27 cellular contexts compared by ENCODE assay signal in the genomic region with DNA sequence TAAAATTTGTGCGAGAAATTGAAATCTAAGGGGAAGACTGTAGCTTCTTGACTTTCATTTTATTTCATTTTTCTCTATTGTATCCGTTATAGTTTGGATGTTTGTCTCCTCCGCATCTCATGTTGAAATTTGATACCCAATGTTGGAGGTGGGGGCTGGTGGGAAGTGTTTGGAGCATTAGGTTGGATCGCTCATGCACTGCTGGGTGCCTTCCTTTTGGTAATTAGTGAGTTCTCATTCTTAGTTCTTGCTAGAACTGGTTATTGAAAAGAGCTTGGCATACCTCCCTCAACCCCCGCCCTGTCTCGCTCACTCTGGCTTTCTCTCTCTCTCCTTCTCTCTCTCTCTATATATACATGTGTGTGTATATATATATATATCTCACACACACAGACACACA.
DNase-seq lines count a peak whose midpoint lies in the region; ATAC-seq, FAIRE-seq and TF ChIP-seq lines count a peak whose summit lies in the region.
"Had no signal": no experiment of that assay in that cellular context is flagged by ENCODE, and none has a peak within 500 bp of the region (broad histone marks: within the 10 kb centered on the region; RNA-seq: fewer than 3 reads in every experiment).

No MANE protein-coding gene starts in this region.

- no peaks in the 10 kb centered on the region for H3K79me1 ChIP-seq in H1 (ENCODE audit: low read depth, low read length)
- H3K79me1 ChIP-seq in mesendoderm (ENCODE audit: low read length) = no peaks in the 10 kb centered on the region

- H3K9me3 ChIP-seq in H1 (ENCODE audit: insufficient read depth in 2 of 2, low read depth in 1 of 2, low read length in 1 of 2) = no peaks in the 10 kb centered on the region
- H3K9me3 ChIP-seq: BLaER1 treated with 17β-estradiol and CSF1 and Interleukin-3, amounts not matched to agents 10 nM and 100 nM; gastrocnemius medialis; tibial nerve had no signal

- no peak overlapping the region for H4K91ac ChIP-seq in H1 (replicated peaks; ENCODE audit: insufficient read length, low read length)

- H3K79me2 ChIP-seq in H1 (ENCODE audit: control insufficient read depth in 1 of 2, insufficient read depth in 2 of 2, low read length in 2 of 2) (no peaks in the 10 kb centered on the region), mesendoderm (ENCODE audit: control insufficient read depth, insufficient read depth, low read length) (no peaks in the 10 kb centered on the region)

- H3K4me2 ChIP-seq in H1 (ENCODE audit: insufficient read depth in 1 of 2, low read depth in 2 of 2, low read length in 2 of 2) (peak overlapping the region; percentile 24 to 32; a peak in 3 of 4 replicates), mesendoderm (ENCODE audit: low read length) (no peak overlapping the region)
- H3K4me2 ChIP-seq: BLaER1 treated with 17β-estradiol and CSF1 and Interleukin-3, amounts not matched to agents 10 nM and 100 nM had no signal

- TF ChIP-seq RAD21 in H1 (IDR thresholded peaks at IDR 0.05 in 1 of 2, conservative IDR thresholded peaks at IDR 0.05 in 1 of 2; ENCODE audit: low read depth in 2 of 2, low read length in 2 of 2) = no peak

- no peaks in the 10 kb centered on the region for H4K20me1 ChIP-seq in H1 (replicated peaks in 1 of 2; ENCODE audit: control insufficient read depth in 1 of 2, insufficient read depth in 2 of 2, low read length in 2 of 2)
- H4K20me1 ChIP-seq: BLaER1 treated with 17β-estradiol and CSF1 and Interleukin-3, amounts not matched to agents 10 nM and 100 nM had no signal

- CTCF ChIA-PET in H1 (lab: Charles Lee; ENCODE audit: partially characterized antibody) = interaction anchor here (0.7 to 0.8 kb wide), 2 partner anchors 46 to 162 kb away, joined by 3 read pairs; no protein-coding TSS in a partner anchor

- no peak for TF ChIP-seq CTCF in H1 (IDR thresholded peaks at IDR 0.05; ENCODE audit: control extremely low read depth in 1 of 3, insufficient read depth in 1 of 3, low read depth in 1 of 3, low read length in 3 of 3)
- no peak for TF ChIP-seq CTCF in omental fat pad (IDR thresholded peaks at IDR 0.05)

- TF ChIP-seq EP300 in H1 (IDR thresholded peaks at IDR 0.05; ENCODE audit: borderline replicate concordance in 1 of 2, low read depth in 2 of 2, low read length in 2 of 2) = no peak

- H3K9ac ChIP-seq in H1 (replicated peaks in 1 of 4; ENCODE audit: extremely low read depth in 1 of 4, low read depth in 3 of 4, low read length in 3 of 4) (no peak overlapping the region), mesendoderm (ENCODE audit: low read length) (no peak overlapping the region)
- H3K9ac ChIP-seq: BLaER1 treated with 17β-estradiol and CSF1 and Interleukin-3, amounts not matched to agents 10 nM and 100 nM had no signal

- peaks cover 2 to 17% (median 11%) of the 10 kb centered on the region in 4 experiments; a peak in 5 of 7 replicates for H3K4me1 ChIP-seq in H1 (replicated peaks in 1 of 4; ENCODE audit: control insufficient read depth in 3 of 4, insufficient read depth in 4 of 4, low read length in 3 of 4)
- no peaks in the 10 kb centered on the region for H3K4me1 ChIP-seq in mesendoderm (ENCODE audit: control insufficient read depth, low read depth, low read length)
- H3K4me1 ChIP-seq: BLaER1 treated with 17β-estradiol and CSF1 and Interleukin-3, amounts not matched to agents 10 nM and 100 nM; gastrocnemius medialis; tibial nerve had no signal

- H3K23ac ChIP-seq in H1 (ENCODE audit: insufficient read length) (no peak overlapping the region), mesendoderm (ENCODE audit: low read length) (no peak overlapping the region)

- H3K36me3 ChIP-seq in H1 (ENCODE audit: control insufficient read depth in 2 of 4, insufficient read depth in 4 of 4, low read length in 3 of 4) (no peaks in the 10 kb centered on the region), mesendoderm (ENCODE audit: control insufficient read depth, insufficient read depth, low read length) (no peaks in the 10 kb centered on the region)
- H3K36me3 ChIP-seq: BLaER1 treated with 17β-estradiol and CSF1 and Interleukin-3, amounts not matched to agents 10 nM and 100 nM; gastrocnemius medialis; tibial nerve had no signal

- POLR2A ChIA-PET in H1 (lab: Charles Lee; ENCODE audit: partially characterized antibody) = no interaction called here

- TF ChIP-seq POLR2A in H1 (IDR thresholded peaks at IDR 0.05; ENCODE audit: control extremely low read depth in 1 of 2, low read depth in 2 of 2, low read length in 2 of 2) = no peak

- no peaks in the 10 kb centered on the region for H3K23me2 ChIP-seq in H1 (ENCODE audit: low read depth, low read length)

- no peak overlapping the region for H2AFZ ChIP-seq in H1 (ENCODE audit: low read length)

- H3K4me3 ChIP-seq in H1 (ENCODE audit: extremely low read depth in 1 of 4, insufficient read depth in 2 of 4, low read depth in 3 of 4, low read length in 4 of 4) (no peak overlapping the region), mesendoderm (ENCODE audit: low read length) (no peak overlapping the region)
- H3K4me3 ChIP-seq: BLaER1 treated with 17β-estradiol and CSF1 and Interleukin-3, amounts not matched to agents 10 nM and 100 nM; gastrocnemius medialis; SK-N-MC; tibial nerve had no signal

- no peak overlapping the region for H2BK15ac ChIP-seq in H1 (ENCODE audit: low read length)
- H2BK15ac ChIP-seq in mesendoderm (replicated peaks; ENCODE audit: low read depth) = no peak overlapping the region

- no peak overlapping the region for H2BK12ac ChIP-seq in H1 (ENCODE audit: low read depth, low read length)

- H3K4ac ChIP-seq in H1 (replicated peaks; ENCODE audit: insufficient read length, low read depth, low read length) (no peak overlapping the region), mesendoderm (ENCODE audit: low read depth, low read length) (no peak overlapping the region)

- H3K14ac ChIP-seq in H1 (ENCODE audit: insufficient read length) = no peak overlapping the region

- H3K56ac ChIP-seq in H1 (replicated peaks; ENCODE audit: insufficient read length, low read depth, low read length) = no peak overlapping the region
- H3K56ac ChIP-seq in mesendoderm (ENCODE audit: low read length) = no peak overlapping the region

- H3K27ac ChIP-seq in H1 (ENCODE audit: low read depth, low read length) (no peak overlapping the region), mesendoderm (ENCODE audit: low read depth, low read length) (no peak overlapping the region)
- H3K27ac ChIP-seq: BLaER1 treated with 17β-estradiol and CSF1 and Interleukin-3, amounts not matched to agents 10 nM and 100 nM; gastrocnemius medialis; SK-N-MC; tibial nerve had no signal

- ATAC-seq in omental fat pad (ENCODE audit: low FRiP score) = no peak
- no peak for ATAC-seq in GM19023 (IDR thresholded peaks at IDR 0.05; ENCODE audit: unreplicated experiment)
- ATAC-seq in GM21526 (IDR thresholded peaks at IDR 0.05; ENCODE audit: low FRiP score, unreplicated experiment) = no peak
- ATAC-seq: gastrocnemius medialis, left ventricle myocardium superior, PC-3 had no signal

- H3K18ac ChIP-seq in H1 (ENCODE audit: extremely low read depth, low read length) = no peak overlapping the region
- no peak overlapping the region for H3K18ac ChIP-seq in mesendoderm (ENCODE audit: low read length)

- 17% methylated on average over 6 of the region's 6 CpGs; no CpG with 5 or more reads in 1 of the 2 experiments for WGBS in H1 (ENCODE audit: extremely low coverage in 1 of 2, insufficient coverage in 1 of 2, insufficient read length in 1 of 2, insufficient replicate concordance in 2 of 2, low coverage in 1 of 2, low lambda C conversion rate in 2 of 2, missing lambda C conversion rate in 1 of 2), 2 experiments
- no CpG with 5 or more reads among the region's 6 CpGs for WGBS in mesendoderm (ENCODE audit: extremely low coverage, insufficient coverage, low lambda C conversion rate)

- peak; percentile 70 for FAIRE-seq in H1 (lab: Jason Lieb, UNC)
- FAIRE-seq: colon, islet of Langerhans had no signal

- H2BK20ac ChIP-seq in H1 (ENCODE audit: low read length) = no peak overlapping the region

- H2BK5ac ChIP-seq in H1 (ENCODE audit: low read depth, low read length) (no peak overlapping the region; the same call in 1 of the 2 replicates), mesendoderm (ENCODE audit: low read length) (no peak overlapping the region)

- H4K5ac ChIP-seq in H1 (ENCODE audit: insufficient read length, low read depth, low read length) (no peak overlapping the region), mesendoderm (ENCODE audit: low read length) (no peak overlapping the region)

- H2BK120ac ChIP-seq in H1 (replicated peaks; ENCODE audit: low read depth, low read length) = no peak overlapping the region
- no peak overlapping the region for H2BK120ac ChIP-seq in mesendoderm (ENCODE audit: low read depth, low read length)

- peak; percentile 52 for DNase-seq in ELF-1 (ENCODE audit: low read depth, low spot score)
- peak; percentile 40 for DNase-seq in NCI-H146 (lab: John Stamatoyannopoulos, UW)
- DNase-seq in H1 (ENCODE audit: low read depth in 1 of 2, low spot score in 2 of 2) = peak in 1 of 2 experiments; percentile 31
- DNase-seq in mesendoderm = peak; percentile 65
- no peak for DNase-seq in omental fat pad (ENCODE audit: low spot score)
- DNase-seq: activated CD4-positive, alpha-beta T cell treated with anti-CD3 and anti-CD28 coated beads, Interleukin-2, amount 50 U/mL, for 1 hour; activated CD4-positive, CD25-positive, alpha-beta regulatory T cell; activated effector memory CD4-positive, alpha-beta T cell treated with anti-CD3 and anti-CD28 coated beads, Interleukin-2, amount 50 U/mL, for 16 hours; activated naive CD8-positive, alpha-beta T cell treated with anti-CD3 and anti-CD28 coated beads, Interleukin-2, amount 10 ng/mL, durations not matched to agents 7 days and 5 days; activated T-cell treated with anti-CD3 and anti-CD28 coated beads, Interleukin-2, amount 50 U/mL, for 24 hours; aorta; DMS79; gastrocnemius medialis; GDM1; left ventricle myocardium superior; naive B cell; NCI-H2081 treated with DMSO at 0.1 percent for 48 hours; NK-92 treated with Interleukin-12 subunit alpha and Interleukin-12 subunit beta, amount 100 ng/mL, for 24 hours; PC-3; stimulated activated CD4-positive, alpha-beta T cell treated with anti-CD3 and anti-CD28 coated beads, Interleukin-4, amount 100 ng/mL, for 4 hours had no signal

- no peak overlapping the region for H2AK5ac ChIP-seq in H1 (ENCODE audit: low read depth, low read length)
- H2AK5ac ChIP-seq in mesendoderm (ENCODE audit: low read length) = no peak overlapping the region

- H4K8ac ChIP-seq in H1 (ENCODE audit: extremely low read depth, insufficient read depth, low read length) (no peak overlapping the region), mesendoderm (ENCODE audit: low read depth, low read length) (no peak overlapping the region)

- H3K27me3 ChIP-seq in H1 (replicated peaks in 1 of 4; ENCODE audit: control insufficient read depth in 3 of 4, extremely low read depth in 1 of 4, insufficient read depth in 3 of 4, low read length in 3 of 4) = no peaks in the 10 kb centered on the region
- H3K27me3 ChIP-seq in mesendoderm (ENCODE audit: insufficient read depth, low read length, poor library complexity) = no peaks in the 10 kb centered on the region
- H3K27me3 ChIP-seq: BLaER1 treated with 17β-estradiol and CSF1 and Interleukin-3, amounts not matched to agents 10 nM and 100 nM; gastrocnemius medialis; tibial nerve had no signal

TF ChIP-seq in H1, 55 proteins besides CTCF, POLR2A, EP300 and RAD21 (continues in another document):
- TF ChIP-seq SUZ12 (IDR thresholded peaks at IDR 0.05; ENCODE audit: low read length) (no peak), NANOG (IDR thresholded peaks at IDR 0.05; ENCODE audit: insufficient read depth, low read depth, low read length, poor library complexity, severe bottlenecking) (peak; percentile 78)
